ENCODE assay signal across 25 cellular contexts in the genomic region with DNA sequence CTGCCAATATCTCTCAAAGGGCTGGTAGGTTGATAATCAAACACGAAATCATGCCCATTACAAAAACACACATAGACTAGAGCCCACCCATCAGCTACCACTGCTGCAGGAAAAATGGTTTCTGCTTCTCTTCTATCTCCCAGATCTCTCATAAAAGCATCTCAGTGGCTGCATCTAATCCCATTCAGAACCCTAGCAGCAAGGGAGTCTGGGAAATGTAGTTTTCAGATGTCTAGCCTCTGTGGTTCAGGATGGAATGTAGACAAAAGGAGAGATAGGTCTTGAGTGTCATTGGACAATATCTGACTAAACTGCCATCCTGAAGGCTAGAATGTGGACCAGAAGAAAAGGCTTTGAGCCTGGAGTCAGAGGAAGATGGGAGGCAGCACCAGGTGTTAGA. TPM values are rescaled to one million over a fixed set of nuclear protein-coding genes. Genes with fewer than 3 reads are reported as not detected.
DNase-seq lines count a peak whose midpoint lies in the region; ATAC-seq, FAIRE-seq and TF ChIP-seq lines count a peak whose summit lies in the region.
"Had no signal": no experiment of that assay in that cellular context is flagged by ENCODE, and none has a peak within 500 bp of the region (broad histone marks: within the 10 kb centered on the region; RNA-seq: fewer than 3 reads in every experiment).

No MANE protein-coding gene starts in this region.

- DNase-seq in EH (ENCODE audit: low read depth) = peak; percentile 45
- peak; percentile 57 for DNase-seq in Karpas-422
- peak in 1 of 4 experiments; percentile 9 for DNase-seq in K562 (ENCODE audit: extremely low read depth in 1 of 4, low spot score in 3 of 4)
- no peak for DNase-seq in stimulated activated naive CD4-positive, alpha-beta T cell treated with Interleukin-2 at 50 U/mL for 16 hours (lab: John Stamatoyannopoulos, UW)
- no peak for DNase-seq in effector memory CD8-positive, alpha-beta T cell
- DNase-seq: Calu3; CD4-positive, alpha-beta memory T cell; DMS53; NCI-H1694 treated with DMSO at 0.1 percent for 48 hours; NCI-H510A; NCI-H748 treated with DMSO at 0.1 percent for 48 hours; NK-92 treated with Interleukin-12 subunit alpha and Interleukin-12 subunit beta, amount 100 ng/mL, for 24 hours; Peyer's patch; Right ventricle myocardium superior; SK-N-SH; T-cell had no signal

- H3K79me2 ChIP-seq in Karpas-422 (ENCODE audit: low read length) = no peaks in the 10 kb centered on the region
- no peaks in the 10 kb centered on the region for H3K79me2 ChIP-seq in K562 (ENCODE audit: control insufficient read depth, insufficient read depth, low read length)

- H3K9me2 ChIP-seq in Karpas-422 (replicated peaks; ENCODE audit: insufficient read depth, low read length) = no peaks in the 10 kb centered on the region; the same call in 1 of the 2 replicates
- H3K9me2 ChIP-seq: SK-N-SH had no signal

- no peak overlapping the region for H3K27ac Mint-ChIP-seq in effector memory CD8-positive, alpha-beta T cell
- H3K27ac Mint-ChIP-seq: CD4-positive, alpha-beta memory T cell; IgD-negative memory B cell; T-cell had no signal

- POLR2A ChIA-PET in K562 (lab: Yijun Ruan, JAX) = no interaction called here

- no peaks in the 10 kb centered on the region for H3K9me1 ChIP-seq in K562 (ENCODE audit: control insufficient read depth, insufficient read depth, low read length)

- H3K36me3 Mint-ChIP-seq in effector memory CD8-positive, alpha-beta T cell (ENCODE audit: insufficient read depth) = no peaks in the 10 kb centered on the region
- H3K36me3 Mint-ChIP-seq: CD4-positive, alpha-beta memory T cell had no signal

- H3K4me3 ChIP-seq in Karpas-422 (ENCODE audit: low read length) = no peak overlapping the region
- H3K4me3 ChIP-seq in K562 = no peak overlapping the region
- H3K4me3 ChIP-seq: BLaER1, Peyer's patch had no signal

- CTCF ChIA-PET in K562 (lab: Yijun Ruan, JAX; ENCODE audit: low intra/inter-chr PET ratio) = no interaction called here

- H2AFZ ChIP-seq in Karpas-422 (ENCODE audit: low read length) (no peak overlapping the region), K562 (ENCODE audit: low read depth, low read length) (no peak overlapping the region)

- in situ Hi-C loops in K562 (cut with MboI) = no loop called here

- H3K4me2 ChIP-seq in Karpas-422 (ENCODE audit: low read depth, low read length, poor library complexity, severe bottlenecking) (no peak overlapping the region), K562 (ENCODE audit: insufficient read depth, low read length) (no peak overlapping the region)
- H3K4me2 ChIP-seq: BLaER1, SK-N-SH had no signal

- H3K27me3 ChIP-seq in Karpas-422 (ENCODE audit: low read length) = no peaks in the 10 kb centered on the region
- peaks cover 0 to 21% of the 10 kb centered on the region in 2 experiments; a peak in 2 of 5 replicates for H3K27me3 ChIP-seq in K562 (ENCODE audit: control insufficient read depth in 2 of 2, insufficient read depth in 2 of 2, low read length in 2 of 2)
- H3K27me3 ChIP-seq: BLaER1, Peyer's patch had no signal

- FAIRE-seq in K562 (lab: Jason Lieb, UNC) = peak; percentile 6
- FAIRE-seq: A204.1, GM12892, GM18507, H54, HTR-8/SVneo had no signal

- no peak for TF ChIP-seq EP300 in K562 (IDR thresholded peaks at IDR 0.05; ENCODE audit: low read length)

- H3K4me3 Mint-ChIP-seq in effector memory CD8-positive, alpha-beta T cell = no peak overlapping the region
- H3K4me3 Mint-ChIP-seq: T-cell had no signal

- no peak for TF ChIP-seq RAD21 in K562 (CRISPR knock-in tag; conservative IDR thresholded peaks at IDR 0.05 in 1 of 2, IDR thresholded peaks at IDR 0.05 in 1 of 2)

- no peaks in the 10 kb centered on the region for H3K36me3 ChIP-seq in Karpas-422 (ENCODE audit: insufficient read depth, low read length)
- H3K36me3 ChIP-seq in K562 (ENCODE audit: control insufficient read depth, insufficient read depth, low read length) = no peaks in the 10 kb centered on the region
- H3K36me3 ChIP-seq: BLaER1, Peyer's patch had no signal

- ATAC-seq in K562 = peak; percentile 76
- ATAC-seq in GM18868 (IDR thresholded peaks at IDR 0.05; ENCODE audit: unreplicated experiment) = no peak
- no peak for ATAC-seq in effector memory CD8-positive, alpha-beta T cell (replicated peaks)
- ATAC-seq: T-cell had no signal

- no TSS peak for BruUV-seq in K562 (replicated peaks; lab: Mats Ljungman, UMichigan)

- intact Hi-C loops in K562 (cut with micrococcal nuclease) = no loop called here

- WGBS in K562 (ENCODE audit: insufficient coverage, low coverage, missing lambda C conversion rate) = 8% methylated on average over 1 of the region's 1 CpG

- H3K27ac ChIP-seq in Karpas-422 (ENCODE audit: low read length) (no peak overlapping the region), K562 (ENCODE audit: extremely low read depth, low read depth, low read length) (no peak overlapping the region)
- H3K27ac ChIP-seq: BLaER1, Peyer's patch had no signal

- TF ChIP-seq POLR2A in K562 (conservative IDR thresholded peaks at IDR 0.05) = no peak

- peaks cover 53 to 76% of the 10 kb centered on the region in 2 donors for H3K27me3 Mint-ChIP-seq in effector memory CD8-positive, alpha-beta T cell

- no peak overlapping the region for H3K9ac ChIP-seq in Karpas-422 (ENCODE audit: low read length)
- H3K9ac ChIP-seq in K562 (ENCODE audit: insufficient read depth in 1 of 2, low read depth in 2 of 2, low read length in 2 of 2) = no peak overlapping the region
- H3K9ac ChIP-seq: BLaER1, SK-N-SH had no signal

- peaks cover 3 to 6% of the 10 kb centered on the region in 2 donors for H3K4me1 Mint-ChIP-seq in effector memory CD8-positive, alpha-beta T cell (ENCODE audit: low read depth in 2 of 2)

- no peaks in the 10 kb centered on the region for H4K20me1 ChIP-seq in Karpas-422 (ENCODE audit: insufficient read depth, low read depth, low read length)
- no peaks in the 10 kb centered on the region for H4K20me1 ChIP-seq in K562 (replicated peaks; ENCODE audit: control insufficient read depth, insufficient read depth, low read length)
- H4K20me1 ChIP-seq: BLaER1 had no signal

- H3K4me1 ChIP-seq in Karpas-422 (ENCODE audit: low read length) (peaks cover 2% of the 10 kb centered on the region; the same call in 1 of the 2 replicates), K562 (replicated peaks in 1 of 2; ENCODE audit: control insufficient read depth in 2 of 2, insufficient read depth in 2 of 2, low read length in 2 of 2) (no peaks in the 10 kb centered on the region)
- H3K4me1 ChIP-seq: Peyer's patch had no signal

- H3K9me3 ChIP-seq in Karpas-422 (ENCODE audit: low read length) (no peaks in the 10 kb centered on the region), K562 (replicated peaks; ENCODE audit: control insufficient read depth, insufficient read depth, low read depth, low read length) (no peaks in the 10 kb centered on the region)
- H3K9me3 ChIP-seq: BLaER1 had no signal

- TF ChIP-seq CTCF in K562 (IDR thresholded peaks at IDR 0.05 in 2 of 3, conservative IDR thresholded peaks at IDR 0.05 in 1 of 3; ENCODE audit: insufficient read depth in 2 of 3, low read depth in 1 of 3, low read length in 3 of 3) = no peak

- H3K9me3 Mint-ChIP-seq in effector memory CD8-positive, alpha-beta T cell = no peaks in the 10 kb centered on the region
- H3K9me3 Mint-ChIP-seq: T-cell had no signal

RNA-seq across cellular contexts. Expression of gene RDH8, which starts 32.1 kb away (rescaled TPM):
- total RNA-seq in Karpas-422 (2014; rRNA removed; shearing (Covaris generic); ENCODE audit: low replicate concordance) = not detected in 2 replicates
- not detected in 2 replicates for total RNA-seq in K562 (2011; cell fraction: chromatin; rRNA removed; ENCODE audit: low replicate concordance)
- not detected in 2 replicates for total RNA-seq in K562 (2011; cell fraction: nucleolus; rRNA removed)
- not detected in 2 replicates for total RNA-seq in K562 (2011; cell fraction: nucleoplasm; rRNA removed)
- total RNA-seq in K562 (2014; rRNA removed) (not detected in 2 replicates), K562 (2014; rRNA removed; fragmentation: Illumina TruSeq; extraction: Trizol) (not detected in 2 replicates), K562 (2015; rRNA removed; fragmentation: Illumina TruSeq; extraction: Trizol) (not detected in 2 replicates), K562 (2021) (not detected in 2 replicates)
- polyA plus RNA-seq in K562 (2011; rRNA removed) (not detected in 2 replicates), K562 (2014; fragmentation: Illumina TruSeq; extraction: Trizol) (not detected in 2 replicates), K562 (2014; fragmentation: Nextera tagmentation; extraction: Ambion mirVana) (not detected), K562 (2014; rRNA removed) (not detected in 2 replicates)
- not detected in 2 replicates for polyA plus RNA-seq in K562 (2011; cell fraction: cytosol; rRNA removed)
- polyA plus RNA-seq in K562 (2011; cell fraction: nucleus; rRNA removed) = not detected in 2 replicates
- polyA plus RNA-seq in K562 (2012) = not detected in 2 replicates
- polyA minus RNA-seq in K562 (2011; rRNA and poly(A)+ RNA removed) = not detected in 2 replicates
- not detected in 2 replicates for polyA minus RNA-seq in K562 (2011; cell fraction: cytosol; rRNA and poly(A)+ RNA removed)
- not detected in 2 replicates for polyA minus RNA-seq in K562 (2011; cell fraction: nucleus; rRNA and poly(A)+ RNA removed)
- total RNA-seq: Calu3; CD4-positive, alpha-beta memory T cell; LHCN-M2; Peyer's patch; Right ventricle myocardium superior; T-cell had no signal
- polyA plus RNA-seq: CD4-positive, alpha-beta memory T cell; IgD-negative memory B cell; SK-N-SH had no signal

RNA-seq across cellular contexts. Expression of gene COL5A3, which starts 35.1 kb away (rescaled TPM):
- not detected in 2 replicates for total RNA-seq in Karpas-422 (2014; rRNA removed; shearing (Covaris generic); ENCODE audit: low replicate concordance)
- not detected in 2 replicates for total RNA-seq in K562 (2011; cell fraction: chromatin; rRNA removed; ENCODE audit: low replicate concordance)
- not detected in 2 replicates for total RNA-seq in K562 (2011; cell fraction: nucleolus; rRNA removed)
- not detected in 2 replicates for total RNA-seq in K562 (2011; cell fraction: nucleoplasm; rRNA removed)
- total RNA-seq in K562 (2014; rRNA removed) (not detected in 2 replicates), K562 (2014; rRNA removed; fragmentation: Illumina TruSeq; extraction: Trizol) (not detected in 2 replicates), K562 (2015; rRNA removed; fragmentation: Illumina TruSeq; extraction: Trizol) (not detected in 2 replicates), K562 (2021) (0.02 TPM in 1 of 2 replicates, not detected in the other)
- polyA plus RNA-seq in K562 (2011; rRNA removed) (not detected in 2 replicates), K562 (2014; fragmentation: Illumina TruSeq; extraction: Trizol) (not detected in 2 replicates), K562 (2014; fragmentation: Nextera tagmentation; extraction: Ambion mirVana) (not detected), K562 (2014; rRNA removed) (0.01 TPM in 1 of 2 replicates, not detected in the other)
- not detected in 2 replicates for polyA plus RNA-seq in K562 (2011; cell fraction: cytosol; rRNA removed)
- 0.01 and 0.07 TPM in 2 replicates for polyA plus RNA-seq in K562 (2011; cell fraction: nucleus; rRNA removed)
- polyA plus RNA-seq in K562 (2012) = not detected in 2 replicates
- not detected in 2 replicates for polyA minus RNA-seq in K562 (2011; rRNA and poly(A)+ RNA removed)
- polyA minus RNA-seq in K562 (2011; cell fraction: cytosol; rRNA and poly(A)+ RNA removed) = not detected in 2 replicates
- not detected in 2 replicates for polyA minus RNA-seq in K562 (2011; cell fraction: nucleus; rRNA and poly(A)+ RNA removed)
- polyA plus RNA-seq: IgD-negative memory B cell had no signal

RNA-seq across cellular contexts. Expression of gene SHFL, which starts 40.7 kb away (rescaled TPM):
- 29.0 and 55.3 TPM in 2 replicates for total RNA-seq in Karpas-422 (2014; rRNA removed; shearing (Covaris generic); ENCODE audit: low replicate concordance)
- total RNA-seq in K562 (2011; cell fraction: chromatin; rRNA removed; ENCODE audit: low replicate concordance) = 31.5 and 78.2 TPM in 2 replicates
- 47.9 and 51.2 TPM in 2 replicates for total RNA-seq in K562 (2011; cell fraction: nucleolus; rRNA removed)
- 41.4 and 44.2 TPM in 2 replicates for total RNA-seq in K562 (2011; cell fraction: nucleoplasm; rRNA removed)
- total RNA-seq in K562 (2014; rRNA removed) = 13.0 and 16.6 TPM in 2 replicates
- 5.8 and 6.4 TPM in 2 replicates for total RNA-seq in K562 (2014; rRNA removed; fragmentation: Illumina TruSeq; extraction: Trizol)
- total RNA-seq in K562 (2015; rRNA removed; fragmentation: Illumina TruSeq; extraction: Trizol) = 6.8 and 7.5 TPM in 2 replicates
- 15.1 and 16.4 TPM in 2 replicates for total RNA-seq in K562 (2021)
- 10.5 and 13.7 TPM in 2 replicates for polyA plus RNA-seq in K562 (2011; rRNA removed)
- 9.5 and 19.0 TPM in 2 replicates for polyA plus RNA-seq in K562 (2011; cell fraction: cytosol; rRNA removed)
- 60.4 and 126 TPM in 2 replicates for polyA plus RNA-seq in K562 (2011; cell fraction: nucleus; rRNA removed)
- 13.8 and 24.0 TPM in 2 replicates for polyA plus RNA-seq in K562 (2012)
- polyA plus RNA-seq in K562 (2014; fragmentation: Illumina TruSeq; extraction: Trizol) = 14.1 and 16.8 TPM in 2 replicates
- polyA plus RNA-seq in K562 (2014; fragmentation: Nextera tagmentation; extraction: Ambion mirVana) = 1 to 10 TPM; 1.5 to 2.6 TPM
- 22.6 and 25.7 TPM in 2 replicates for polyA plus RNA-seq in K562 (2014; rRNA removed)
- 3.4 and 7.6 TPM in 2 replicates for polyA minus RNA-seq in K562 (2011; rRNA and poly(A)+ RNA removed)
- polyA minus RNA-seq in K562 (2011; cell fraction: cytosol; rRNA and poly(A)+ RNA removed) = 3.1 and 3.3 TPM in 2 replicates
- 10.0 and 21.1 TPM in 2 replicates for polyA minus RNA-seq in K562 (2011; cell fraction: nucleus; rRNA and poly(A)+ RNA removed)

RNA-seq across cellular contexts. Expression of gene ANGPTL6, which starts 57.1 kb away (rescaled TPM):
- total RNA-seq in Karpas-422 (2014; rRNA removed; shearing (Covaris generic); ENCODE audit: low replicate concordance) = 7.3 and 8.3 TPM in 2 replicates
- 0.81 and 2.5 TPM in 2 replicates for total RNA-seq in K562 (2011; cell fraction: chromatin; rRNA removed; ENCODE audit: low replicate concordance)
- 1.8 and 3.0 TPM in 2 replicates for total RNA-seq in K562 (2011; cell fraction: nucleolus; rRNA removed)
- total RNA-seq in K562 (2011; cell fraction: nucleoplasm; rRNA removed) = 1.6 and 2.9 TPM in 2 replicates
- total RNA-seq in K562 (2014; rRNA removed) (0.86 and 2.1 TPM in 2 replicates), K562 (2014; rRNA removed; fragmentation: Illumina TruSeq; extraction: Trizol) (0.38 and 0.58 TPM in 2 replicates), K562 (2015; rRNA removed; fragmentation: Illumina TruSeq; extraction: Trizol) (0.23 and 0.36 TPM in 2 replicates), K562 (2021) (0.42 and 0.58 TPM in 2 replicates)
- polyA plus RNA-seq in K562 (2011; rRNA removed) (0.54 and 0.83 TPM in 2 replicates), K562 (2014; fragmentation: Illumina TruSeq; extraction: Trizol) (0.22 and 0.43 TPM in 2 replicates), K562 (2014; fragmentation: Nextera tagmentation; extraction: Ambion mirVana) (not detected), K562 (2014; rRNA removed) (0.31 and 0.97 TPM in 2 replicates)
- 0.66 and 1.6 TPM in 2 replicates for polyA plus RNA-seq in K562 (2011; cell fraction: cytosol; rRNA removed)
- polyA plus RNA-seq in K562 (2011; cell fraction: nucleus; rRNA removed) = 1.4 and 4.2 TPM in 2 replicates
- polyA plus RNA-seq in K562 (2012) = 0.51 and 0.70 TPM in 2 replicates
- 0.09 and 0.21 TPM in 2 replicates for polyA minus RNA-seq in K562 (2011; rRNA and poly(A)+ RNA removed)
- polyA minus RNA-seq in K562 (2011; cell fraction: cytosol; rRNA and poly(A)+ RNA removed) = 1.4 TPM in 1 of 2 replicates, not detected in the other
- polyA minus RNA-seq in K562 (2011; cell fraction: nucleus; rRNA and poly(A)+ RNA removed) = 0.33 and 1.8 TPM in 2 replicates
- total RNA-seq: Right ventricle myocardium superior had no signal

Comparison
In these comparisons a context has a peak if more than half of its experiments do, and no peak if none do; other contexts are left out.
1. DNase-seq: peak in EH (single experiment) and Karpas-422 (single experiment); none in stimulated activated naive CD4-positive, alpha-beta T cell treated with Interleukin-2 at 50 U/mL for 16 hours (single experiment) and effector memory CD8-positive, alpha-beta T cell (0 of 3).